In genomic region chr14:54533100-54533499, GRCh38 we compare ENCODE assay signal across 23 cellular contexts. TPM values are rescaled to one million over a fixed set of nuclear protein-coding genes. Genes with fewer than 3 reads are reported as not detected.
DNase-seq lines count a peak whose midpoint lies in the region; ATAC-seq and TF ChIP-seq lines count a peak whose summit lies in the region.
"Had no signal": no experiment of that assay in that cellular context is flagged by ENCODE, and none has a peak within 500 bp of the region (broad histone marks: within the 10 kb centered on the region; RNA-seq: fewer than 3 reads in every experiment).

No MANE protein-coding gene starts in this region.

- no peaks in the 10 kb centered on the region for H3F3A ChIP-seq in GM23338 (replicated peaks; ENCODE audit: low read depth)

- H2AFZ ChIP-seq in GM23338, result no peak overlapping the region

- peaks cover 2% of the 10 kb centered on the region; the same call in 1 of the 2 replicates for H3K36me3 ChIP-seq in GM23338 (ENCODE audit: insufficient read depth)

- H4K20me1 ChIP-seq in GM23338 (replicated peaks; ENCODE audit: insufficient read depth), result no peaks in the 10 kb centered on the region

- H3K27me3 Mint-ChIP-seq in GM23338 (ENCODE audit: insufficient read depth, low read depth, poor library complexity) (no peaks in the 10 kb centered on the region), HFFc6 (ENCODE audit: insufficient read depth) (no peaks in the 10 kb centered on the region; the same call in 1 of the 2 replicates)
- H3K27me3 Mint-ChIP-seq: activated naive CD8-positive, alpha-beta T cell treated with anti-CD3 and anti-CD28 coated beads for 36 hours; CD4-positive, alpha-beta memory T cell had no signal

- no peak overlapping the region for H3K4me3 Mint-ChIP-seq in GM23338
- no peak overlapping the region for H3K4me3 Mint-ChIP-seq in HFFc6
- H3K4me3 Mint-ChIP-seq: activated naive CD8-positive, alpha-beta T cell treated with anti-CD3 and anti-CD28 coated beads for 36 hours; activated T-helper 1 cell treated with anti-CD3 and anti-CD28 coated beads, Interleukin-12 subunit alpha, Interleukin-12 subunit beta, Interleukin-2, Interleukin-4 antibody, amounts not matched to agents 30 ng/mL and 10 ng/mL and 1 ng/mL, durations not matched to agents 14 hours and 24 hours and 36 hours; CD4-positive, alpha-beta memory T cell; natural killer cell had no signal

- DNase-seq in GM23338 (ENCODE audit: low spot score) (peak; percentile 41), left kidney (ENCODE audit: low read depth, low spot score) (peak; percentile 29), RPMI8226 (no peak), HFFc6 (no peak), hepatic stellate cell (ENCODE audit: low spot score) (no peak)
- no peak for DNase-seq in effector CD8-positive, alpha-beta T cell (lab: John Stamatoyannopoulos, UW)
- DNase-seq: activated naive CD8-positive, alpha-beta T cell treated with anti-CD3 and anti-CD28 coated beads for 36 hours; CD4-positive, alpha-beta memory T cell; DMS79; GOT3; IMR-90; mesenchymal stem cell; natural killer cell; NCI-H2029 treated with DMSO at 0.1 percent for 48 hours; NCI-H526; SJCRH30; stimulated activated CD4-positive, alpha-beta T cell treated with anti-CD3 and anti-CD28 coated beads, Interleukin-4, amount 100 ng/mL, for 1 hour; substantia nigra had no signal

- peaks cover 22% of the 10 kb centered on the region for H3K4me1 ChIP-seq in GM23338 (ENCODE audit: insufficient read depth)
- H3K4me1 ChIP-seq: SJCRH30, vagina had no signal

- TF ChIP-seq CTCF in GM23338 (conservative IDR thresholded peaks at IDR 0.05; ENCODE audit: low read depth in 2 of 2) (no peak), HFFc6 (IDR thresholded peaks at IDR 0.05) (no peak)

- ATAC-seq in GM18909 (IDR thresholded peaks at IDR 0.05; ENCODE audit: poor library complexity, unreplicated experiment), result peak; percentile 12
- peak; percentile 80 for ATAC-seq in GM23338
- peak; percentile 23 for ATAC-seq in HG03520 (IDR thresholded peaks at IDR 0.05; ENCODE audit: unreplicated experiment)
- ATAC-seq: natural killer cell had no signal

- H3K9me3 Mint-ChIP-seq in GM23338, result no peaks in the 10 kb centered on the region
- no peaks in the 10 kb centered on the region for H3K9me3 Mint-ChIP-seq in HFFc6
- H3K9me3 Mint-ChIP-seq: activated naive CD8-positive, alpha-beta T cell treated with anti-CD3 and anti-CD28 coated beads for 36 hours; activated T-helper 1 cell treated with anti-CD3 and anti-CD28 coated beads, Interleukin-12 subunit alpha, Interleukin-12 subunit beta, Interleukin-2, Interleukin-4 antibody, amounts not matched to agents 30 ng/mL and 10 ng/mL and 1 ng/mL, durations not matched to agents 14 hours and 24 hours and 36 hours; CD4-positive, alpha-beta memory T cell; natural killer cell had no signal

- no peaks in the 10 kb centered on the region for H3K27me3 ChIP-seq in GM23338 (ENCODE audit: insufficient read depth)
- H3K27me3 ChIP-seq: SJCRH30, vagina had no signal

- H3K4me3 ChIP-seq in GM23338, result no peak overlapping the region
- H3K4me3 ChIP-seq: SJCRH30, skin epidermis, vagina had no signal

- H3K79me2 ChIP-seq in GM23338 (replicated peaks; ENCODE audit: insufficient read depth), result no peaks in the 10 kb centered on the region

- H3K9me2 ChIP-seq in GM23338 (ENCODE audit: insufficient read depth), result no peaks in the 10 kb centered on the region

- peak overlapping the region; percentile 64; the same call in 1 of the 2 replicates for H3K27ac ChIP-seq in GM23338 (ENCODE audit: low read depth)
- H3K27ac ChIP-seq: SJCRH30, skin epidermis, vagina had no signal

- H3K4me1 Mint-ChIP-seq in GM23338 (peaks cover 22% of the 10 kb centered on the region), HFFc6 (ENCODE audit: low read depth) (peaks cover 24% of the 10 kb centered on the region)
- H3K4me1 Mint-ChIP-seq: natural killer cell had no signal

- H3K27ac Mint-ChIP-seq in GM23338 (peak overlapping the region; percentile 85), HFFc6 (no peak overlapping the region)
- H3K27ac Mint-ChIP-seq: activated naive CD8-positive, alpha-beta T cell treated with anti-CD3 and anti-CD28 coated beads for 36 hours; activated T-helper 1 cell treated with anti-CD3 and anti-CD28 coated beads, Interleukin-12 subunit alpha, Interleukin-12 subunit beta, Interleukin-2, Interleukin-4 antibody, amounts not matched to agents 30 ng/mL and 10 ng/mL and 1 ng/mL, durations not matched to agents 14 hours and 24 hours and 36 hours; natural killer cell had no signal

- no peak overlapping the region for H3K4me2 ChIP-seq in GM23338

- H3K36me3 Mint-ChIP-seq in GM23338 (ENCODE audit: low read depth) (peaks cover 2% of the 10 kb centered on the region; the same call in 2 of the 3 replicates), HFFc6 (ENCODE audit: low read depth) (0 out of 2 replicates have a peak, but pooled peaks cover 4% of the 10 kb centered on the region)
- H3K36me3 Mint-ChIP-seq: activated naive CD8-positive, alpha-beta T cell treated with anti-CD3 and anti-CD28 coated beads for 36 hours had no signal

TF ChIP-seq in GM23338, 12 proteins besides CTCF, POLR2A, EP300 and RAD21 (continues in another document):
- no peak for TF ChIP-seq NANOG (IDR thresholded peaks at IDR 0.05; ENCODE audit: borderline replicate concordance)
- no peak for TF ChIP-seq ZNF331 (CRISPR knock-in tag; IDR thresholded peaks at IDR 0.05; ENCODE audit: low read depth)
- TF ChIP-seq EZH2phosphoT487 (IDR thresholded peaks at IDR 0.05; ENCODE audit: unreplicated experiment), result no peak
- TF ChIP-seq STAT1 (IDR thresholded peaks at IDR 0.05; ENCODE audit: unreplicated experiment), result no peak
- no peak for TF ChIP-seq REST (IDR thresholded peaks at IDR 0.05; ENCODE audit: unreplicated experiment)

RNA-seq across cellular contexts. Expression of gene CGRRF1, which starts 23.4 kb away (rescaled TPM):
- 18.8 and 20.7 TPM in 2 replicates for total RNA-seq in GM23338 (2014; rRNA removed; shearing (Covaris generic))
- polyA plus RNA-seq in GM23338 (2016; fragmentation: Nextera tagmentation; extraction: Ambion mirVana), result 23.0 and 28.3 TPM in 2 replicates
- total RNA-seq in HFFc6 (2021; fragmentation: NEBNext Ultra II Directional; extraction: Animal tissue kit (Norgen Biotek cat#: 25700)), result 10 to 100 TPM; 11.3 to 13.1 (median 12.1) TPM

RNA-seq across cellular contexts. Expression of gene SAMD4A, which starts 33.8 kb away (rescaled TPM):
- total RNA-seq in GM23338 (2014; rRNA removed; shearing (Covaris generic)), result 5.2 and 6.9 TPM in 2 replicates
- polyA plus RNA-seq in GM23338 (2016; fragmentation: Nextera tagmentation; extraction: Ambion mirVana), result 1.1 and 1.6 TPM in 2 replicates
- total RNA-seq in HFFc6 (2021; fragmentation: NEBNext Ultra II Directional; extraction: Animal tissue kit (Norgen Biotek cat#: 25700)), result 10 to 100 TPM; 33.8 to 53.7 (median 41.0) TPM

RNA-seq across cellular contexts. Expression of gene GMFB, which starts 44.3 kb away (rescaled TPM):
- 88.3 and 94.3 TPM in 2 replicates for total RNA-seq in GM23338 (2014; rRNA removed; shearing (Covaris generic))
- 44.4 and 56.5 TPM in 2 replicates for polyA plus RNA-seq in GM23338 (2016; fragmentation: Nextera tagmentation; extraction: Ambion mirVana)
- total RNA-seq in HFFc6 (2021; fragmentation: NEBNext Ultra II Directional; extraction: Animal tissue kit (Norgen Biotek cat#: 25700)), result 10 to 100 TPM; 70.9 to 98.7 (median 77.1) TPM

Comparison
In these comparisons a context has a peak if more than half of its experiments do, and no peak if none do; other contexts are left out.
1. ATAC-seq: peak in every context shown above with its lines; median percentile 80 in GM23338; 23 in HG03520; 12 in GM18909.
2. DNase-seq: peak in GM23338 (single experiment) and left kidney (single experiment); none in RPMI8226 (single experiment), HFFc6 (single experiment), hepatic stellate cell (single experiment) and effector CD8-positive, alpha-beta T cell (single experiment).